Comparison of ENCODE assay signal across 24 cellular contexts in genomic region chr12:125014526-125014925, GRCh38.
"Had no signal": no experiment of that assay in that cellular context is flagged by ENCODE, and none has a peak within 500 bp of the region (broad histone marks: within the 10 kb centered on the region; RNA-seq: fewer than 3 reads in every experiment).

No MANE protein-coding gene starts in this region.

- H3K27ac ChIP-seq: colonic mucosa, esophagus muscularis mucosa, gastrocnemius medialis, psoas muscle, right atrium auricular region, tibial artery, WERI-Rb-1 had no signal

- DNase-seq: activated CD4-positive, alpha-beta T cell treated with anti-CD3 and anti-CD28 coated beads, Interleukin-2, amount 10 ng/mL, durations not matched to agents 7 days and 5 days; activated CD4-positive, CD25-positive, alpha-beta regulatory T cell treated with anti-CD3 and anti-CD28 coated beads, Interleukin-2, amount 50 U/mL, for 72 hours; activated CD8-positive, alpha-beta memory T cell treated with anti-CD3 and anti-CD28 coated beads, Interleukin-2, amount 10 ng/mL, durations not matched to agents 7 days and 5 days; activated CD8-positive, alpha-beta T cell treated with anti-CD3 and anti-CD28 coated beads for 36 hours; activated gamma-delta T cell; activated naive CD4-positive, alpha-beta T cell treated with anti-CD3 and anti-CD28 coated beads, Interleukin-2, amount 50 U/mL, for 16 hours; activated naive CD8-positive, alpha-beta T cell treated with anti-CD3 and anti-CD28 coated beads, Interleukin-2, amount 50 U/mL, for 24 hours; activated T-cell treated with anti-CD3 and anti-CD28 coated beads for 4 hours; caudate nucleus; colonic mucosa; dorsolateral prefrontal cortex; gastrocnemius medialis; head of caudate nucleus; hypothalamus; left ventricle myocardium superior; mammary epithelial cell; natural killer cell; psoas muscle; stimulated activated CD4-positive, alpha-beta T cell treated with anti-CD3 and anti-CD28 coated beads, Interleukin-4, amount 100 ng/mL, for 24 hours; substantia nigra; tibial artery; WERI-Rb-1 had no signal

- H3K4me1 ChIP-seq: colonic mucosa, esophagus muscularis mucosa, gastrocnemius medialis, psoas muscle, right atrium auricular region, tibial artery had no signal

- H3K4me3 ChIP-seq: colonic mucosa, dorsolateral prefrontal cortex, esophagus muscularis mucosa, gastrocnemius medialis, psoas muscle, right atrium auricular region, tibial artery had no signal

- H3K27me3 ChIP-seq: colonic mucosa, dorsolateral prefrontal cortex, esophagus muscularis mucosa, gastrocnemius medialis, right atrium auricular region, tibial artery had no signal

- H3K9me3 ChIP-seq: colonic mucosa, esophagus muscularis mucosa, gastrocnemius medialis, psoas muscle, right atrium auricular region, tibial artery had no signal

- ATAC-seq: activated CD8-positive, alpha-beta memory T cell treated with anti-CD3 and anti-CD28 coated beads, Interleukin-2, amount 10 ng/mL, durations not matched to agents 7 days and 5 days; activated CD8-positive, alpha-beta T cell treated with anti-CD3 and anti-CD28 coated beads for 36 hours; activated naive CD8-positive, alpha-beta T cell treated with anti-CD3 and anti-CD28 coated beads, Interleukin-2, amount 50 U/mL, for 24 hours; gastrocnemius medialis; left ventricle myocardium superior; natural killer cell; psoas muscle had no signal

- H3K36me3 ChIP-seq: colonic mucosa, right atrium auricular region had no signal
